Comparison of ENCODE assay signal across 23 cellular contexts in genomic region chr6:47306887-47307286, GRCh38. TPM values are rescaled to one million over a fixed set of nuclear protein-coding genes. Genes with fewer than 3 reads are reported as not detected.
DNase-seq lines count a peak whose midpoint lies in the region; ATAC-seq, FAIRE-seq and TF ChIP-seq lines count a peak whose summit lies in the region.
"Had no signal": no experiment of that assay in that cellular context is flagged by ENCODE, and none has a peak within 500 bp of the region (broad histone marks: within the 10 kb centered on the region; RNA-seq: fewer than 3 reads in every experiment).

No MANE protein-coding gene starts in this region.

- no peak for TF ChIP-seq POLR2A in heart left ventricle (IDR thresholded peaks at IDR 0.05)

- no peak for FAIRE-seq in kidney (lab: Jason Lieb, UNC)
- FAIRE-seq: GM12878, H1, small intestine had no signal

- intact Hi-C loops in left ventricle myocardium inferior (cut with micrococcal nuclease) (loop anchor here (5.0 kb wide), 1 partner anchor 210 kb away; no protein-coding TSS in a partner anchor), heart left ventricle (cut with DNase I) (loop anchor here in 7 of 10 donors (5.0 to 10.0 kb wide), 5 partner anchors 60 to 460 kb away; no protein-coding TSS in a partner anchor), kidney (cut with DNase I) (loop anchor here (5.0 kb wide), 1 partner anchor 205 kb away; no protein-coding TSS in a partner anchor), natural killer cell (cut with micrococcal nuclease) (no loop called here)

- H3K9me3 ChIP-seq in left ventricle myocardium inferior (replicated peaks) (no peaks in the 10 kb centered on the region), heart left ventricle (no peaks in the 10 kb centered on the region), kidney (ENCODE audit: control insufficient read depth in 1 of 2, low read length in 2 of 2) (no peaks in the 10 kb centered on the region)
- H3K9me3 ChIP-seq: tibial artery had no signal

- no peaks in the 10 kb centered on the region for H3K36me3 Mint-ChIP-seq in natural killer cell
- H3K36me3 Mint-ChIP-seq: CD8-positive, alpha-beta memory T cell had no signal

- H3K4me1 ChIP-seq in left ventricle myocardium inferior (peaks cover 22% of the 10 kb centered on the region), heart left ventricle (peaks cover 0 to 12% (median 3%) of the 10 kb centered on the region in 12 donors), kidney (ENCODE audit: control insufficient read depth in 1 of 2, insufficient read depth in 1 of 2, low read depth in 1 of 2, low read length in 2 of 2) (peaks cover 3 to 12% of the 10 kb centered on the region in 2 donors)

- ATAC-seq in heart left ventricle (no peak), natural killer cell (no peak), GM21367 (IDR thresholded peaks at IDR 0.05; ENCODE audit: unreplicated experiment) (no peak)
- no peak for ATAC-seq in stimulated activated naive CD8-positive, alpha-beta T cell treated with anti-CD3 and anti-CD28 coated beads, Interleukin-15, Interleukin-2, amounts not matched to agents 100 U/mL and 50 U/mL, for 24 hours
- ATAC-seq: GM12878, left colon, T-helper 17 cell had no signal

- H3K9me3 Mint-ChIP-seq in natural killer cell, result no peaks in the 10 kb centered on the region
- H3K9me3 Mint-ChIP-seq: activated B cell treated with CpG ODN at 0.5 μM for 24 hours; activated T-helper 2 cell treated with anti-CD3 and anti-CD28 coated beads, Interferon-gamma antibody, Interleukin-2, Interleukin-4, amounts not matched to agents 10 μg/mL and 5 μg/mL and 100 μg/mL, durations not matched to agents 14 hours and 24 hours and 36 hours had no signal

- H3K9ac ChIP-seq in kidney (ENCODE audit: low read length in 2 of 2), result peak overlapping the region in 1 of 2 donors; percentile 30
- H3K9ac ChIP-seq: KMS-11, parathyroid adenoma had no signal

- H3K27me3 Mint-ChIP-seq in natural killer cell (ENCODE audit: low read depth in 2 of 2), result peaks cover 26 to 67% of the 10 kb centered on the region in 2 donors

- H3K27ac ChIP-seq in left ventricle myocardium inferior (replicated peaks) (no peak overlapping the region), heart left ventricle (no peak overlapping the region), kidney (ENCODE audit: low read depth in 2 of 2, low read length in 2 of 2) (peak overlapping the region in 1 of 2 donors; percentile 40)
- H3K27ac ChIP-seq: KMS-11, parathyroid adenoma, tibial artery had no signal

- H3K4me1 Mint-ChIP-seq in natural killer cell, result peaks cover 6 to 14% of the 10 kb centered on the region in 2 donors

- peaks cover 43% of the 10 kb centered on the region for H3K27me3 ChIP-seq in left ventricle myocardium inferior (ENCODE audit: low read depth)
- peaks cover 0 to 25% (median 13%) of the 10 kb centered on the region in 9 donors for H3K27me3 ChIP-seq in heart left ventricle

- H3K36me3 ChIP-seq in left ventricle myocardium inferior (no peaks in the 10 kb centered on the region), heart left ventricle (no peaks in the 10 kb centered on the region), kidney (ENCODE audit: control insufficient read depth in 1 of 2, insufficient read depth in 2 of 2, low read length in 2 of 2) (no peaks in the 10 kb centered on the region)
- H3K36me3 ChIP-seq: tibial artery had no signal

- no peak overlapping the region for H3K4me3 Mint-ChIP-seq in natural killer cell
- H3K4me3 Mint-ChIP-seq: activated B cell treated with CpG ODN at 0.5 μM for 24 hours; CD8-positive, alpha-beta memory T cell; T-helper 17 cell had no signal

- no peak overlapping the region for H3K27ac Mint-ChIP-seq in natural killer cell
- H3K27ac Mint-ChIP-seq: activated B cell treated with CpG ODN at 0.5 μM for 24 hours; activated T-helper 2 cell treated with anti-CD3 and anti-CD28 coated beads, Interferon-gamma antibody, Interleukin-2, Interleukin-4, amounts not matched to agents 10 μg/mL and 5 μg/mL and 100 μg/mL, durations not matched to agents 14 hours and 24 hours and 36 hours; CD8-positive, alpha-beta memory T cell; T-helper 17 cell had no signal

- DNase-seq in left ventricle myocardium inferior (no peak), heart left ventricle (no peak), dermis blood vessel endothelial cell (peak; percentile 29), kidney (no peak), natural killer cell (no peak), NCI-H2227 (lab: John Stamatoyannopoulos, UW; ENCODE audit: unreplicated experiment) (no peak)
- no peak for DNase-seq in stimulated activated naive CD8-positive, alpha-beta T cell treated with anti-CD3 and anti-CD28 coated beads, Interleukin-15, Interleukin-2, amounts not matched to agents 100 U/mL and 50 U/mL, for 24 hours
- DNase-seq: 8988T; activated B cell treated with CpG ODN at 0.5 μM for 24 hours; CD8-positive, alpha-beta memory T cell; left colon; NCI-H1417 treated with DMSO at 0.1 percent for 48 hours; NCI-H2171 treated with DMSO at 0.1 percent for 48 hours; SHP77; T-helper 17 cell; tibial artery had no signal

- WGBS in heart left ventricle, 4 donors, result 72 to 87% (median 85%) methylated on average over 2 of the region's 2 CpGs

- TF ChIP-seq CTCF in left ventricle myocardium inferior (IDR thresholded peaks at IDR 0.05; ENCODE audit: borderline replicate concordance) (no peak), heart left ventricle (IDR thresholded peaks at IDR 0.05) (no peak), kidney (IDR thresholded peaks at IDR 0.05; ENCODE audit: borderline replicate concordance, extremely low read depth, insufficient read depth) (no peak), natural killer cell (IDR thresholded peaks at IDR 0.05) (no peak)

- H3K4me3 ChIP-seq in left ventricle myocardium inferior (peak overlapping the region; percentile 86), heart left ventricle (peak overlapping the region in 1 of 12 donors; percentile 8), kidney (ENCODE audit: low read length in 2 of 2) (peak overlapping the region; percentile 12 to 81)
- H3K4me3 ChIP-seq: GM12878, tibial artery had no signal

RNA-seq across cellular contexts. Expression of gene TNFRSF21, which starts 2.8 kb away (rescaled TPM):
- 6.3 TPM for total RNA-seq in left ventricle myocardium inferior
- 10 to 100 TPM in 3 of 9 donors, 1 to 10 TPM in 6; 3.7 to 18.1 (median 6.0) TPM for total RNA-seq in heart left ventricle
- 1 to 10 TPM; 2.7 to 5.4 TPM for polyA plus RNA-seq in heart left ventricle
- 56.0 and 71.9 TPM in 2 replicates for total RNA-seq in dermis blood vessel endothelial cell
- total RNA-seq in kidney, result 45.5 TPM
- 40.3 TPM for polyA plus RNA-seq in kidney (ENCODE audit: insufficient read depth, low read depth, low replicate concordance)
- under 1 TPM in 2 of 3 donors, not detected in 1; 0.58 to 0.92 TPM for total RNA-seq in natural killer cell
